Comparison of ENCODE assay signal across 18 cellular contexts in genomic region chr22:25482091-25482760, GRCh38.
A peak's percentile ranks its signal among the peaks of the same experiment; 100 is the strongest.
DNase-seq lines count a peak whose midpoint lies in the region; ATAC-seq, FAIRE-seq and TF ChIP-seq lines count a peak whose summit lies in the region.
"Had no signal": no experiment of that assay in that cellular context is flagged by ENCODE, and none has a peak within 500 bp of the region (broad histone marks: within the 10 kb centered on the region; RNA-seq: fewer than 3 reads in every experiment).

No MANE protein-coding gene starts in this region.

- POLR2A ChIA-PET in IMR-90 (lab: Charles Lee; ENCODE audit: unreplicated experiment) (no interaction called here), K562 (lab: Yijun Ruan, JAX) (interaction anchor here (0.6 kb wide), 1 partner anchor 18 kb away, joined by 3 read pairs; no protein-coding TSS in a partner anchor)

- FAIRE-seq in K562 (lab: Jason Lieb, UNC), result no peak
- FAIRE-seq: TTC549 had no signal

- TF ChIP-seq RAD21 in IMR-90 (IDR thresholded peaks at IDR 0.05; ENCODE audit: low read length) (no peak), K562 (CRISPR knock-in tag; conservative IDR thresholded peaks at IDR 0.05 in 1 of 2, IDR thresholded peaks at IDR 0.05 in 1 of 2) (no peak)

- H3K18ac ChIP-seq in IMR-90 (ENCODE audit: low read depth, low read length), result no peak overlapping the region

- TF ChIP-seq POLR2A in IMR-90 (IDR thresholded peaks at IDR 0.05; ENCODE audit: low read depth, low read length) (no peak), K562 (conservative IDR thresholded peaks at IDR 0.05) (no peak), suprapubic skin (IDR thresholded peaks at IDR 0.05) (no peak)

- no peak overlapping the region for H2AK5ac ChIP-seq in IMR-90 (ENCODE audit: low read depth, low read length)

- dilution Hi-C loops in IMR-90 (cut with HindIII; ENCODE audit: low sequenced_read_pairs, unreplicated experiment), result no loop called here

- H3K4ac ChIP-seq in IMR-90 (ENCODE audit: low read depth, low read length), result no peak overlapping the region

- H4K5ac ChIP-seq in IMR-90 (ENCODE audit: low read depth, low read length), result no peak overlapping the region

- H3K56ac ChIP-seq in IMR-90 (ENCODE audit: extremely low read depth, insufficient read depth, low read length), result no peak overlapping the region

- no peak overlapping the region for H4K8ac ChIP-seq in IMR-90 (ENCODE audit: low read depth in 2 of 2, low read length in 2 of 2)

- no peak for ATAC-seq in IMR-90 (ENCODE audit: low read depth)
- ATAC-seq in K562, result no peak
- no peak for ATAC-seq in HG03045 (IDR thresholded peaks at IDR 0.05; ENCODE audit: unreplicated experiment)
- ATAC-seq in HG02642 (IDR thresholded peaks at IDR 0.05; ENCODE audit: poor library complexity, unreplicated experiment), result no peak
- ATAC-seq: mucosa of descending colon had no signal

- no peak overlapping the region for H3K9ac ChIP-seq in IMR-90 (ENCODE audit: low read depth, low read length)
- H3K9ac ChIP-seq in K562 (ENCODE audit: insufficient read depth in 1 of 2, low read depth in 2 of 2, low read length in 2 of 2), result no peak overlapping the region
- H3K9ac ChIP-seq: parathyroid adenoma had no signal

- H3K27me3 ChIP-seq in IMR-90 (ENCODE audit: control insufficient read depth, insufficient read depth, low read length) (no peaks in the 10 kb centered on the region), K562 (ENCODE audit: control insufficient read depth in 2 of 2, insufficient read depth in 2 of 2, low read length in 2 of 2) (no peaks in the 10 kb centered on the region), suprapubic skin (no peaks in the 10 kb centered on the region)
- H3K27me3 ChIP-seq: right lobe of liver had no signal

- BruUV-seq in IMR-90 (replicated peaks; lab: Mats Ljungman, UMichigan), result no TSS peak
- no TSS peak for BruUV-seq in K562 (replicated peaks; lab: Mats Ljungman, UMichigan)

- H2AK9ac ChIP-seq in IMR-90 (replicated peaks; ENCODE audit: low read depth, low read length, poor library complexity), result no peak overlapping the region

- H3K9me3 ChIP-seq in IMR-90 (ENCODE audit: control insufficient read depth, insufficient read depth, low read length) (peaks cover 2% of the 10 kb centered on the region; the same call in 1 of the 2 replicates), K562 (replicated peaks; ENCODE audit: control insufficient read depth, insufficient read depth, low read depth, low read length) (no peaks in the 10 kb centered on the region; the same call in 1 of the 2 replicates), suprapubic skin (no peaks in the 10 kb centered on the region)
- H3K9me3 ChIP-seq: mucosa of descending colon, right lobe of liver had no signal

- H3K4me1 ChIP-seq in IMR-90 (ENCODE audit: control insufficient read depth, insufficient read depth, low read length), result no peaks in the 10 kb centered on the region
- H3K4me1 ChIP-seq in K562 (replicated peaks in 1 of 2; ENCODE audit: control insufficient read depth in 2 of 2, insufficient read depth in 2 of 2, low read length in 2 of 2), result no peaks in the 10 kb centered on the region
- H3K4me1 ChIP-seq in suprapubic skin, result peaks cover 13% of the 10 kb centered on the region

- in situ Hi-C loops in IMR-90 (cut with MboI; ENCODE audit: low sequenced_read_pairs), result no loop called here
- in situ Hi-C loops in K562 (cut with MboI), result no loop called here

- H3K79me2 ChIP-seq in K562 (ENCODE audit: control insufficient read depth, insufficient read depth, low read length), result no peaks in the 10 kb centered on the region
- H3K79me2 ChIP-seq: parathyroid adenoma had no signal

- no peak overlapping the region for H2BK15ac ChIP-seq in IMR-90 (ENCODE audit: low read depth, low read length)

- H3K27ac ChIP-seq in IMR-90 (ENCODE audit: insufficient read depth, low read length) (no peak overlapping the region), K562 (ENCODE audit: extremely low read depth, low read depth, low read length) (no peak overlapping the region), suprapubic skin (no peak overlapping the region)
- H3K27ac ChIP-seq: left ventricle myocardium inferior, parathyroid adenoma, right lobe of liver had no signal

- no peak overlapping the region for H2BK20ac ChIP-seq in IMR-90 (ENCODE audit: low read depth, low read length)

- no peak overlapping the region for H3K4me3 ChIP-seq in IMR-90 (ENCODE audit: insufficient read depth, low read depth, low read length)
- no peak overlapping the region for H3K4me3 ChIP-seq in K562
- no peak overlapping the region for H3K4me3 ChIP-seq in suprapubic skin
- H3K4me3 ChIP-seq: left ventricle myocardium inferior, mucosa of descending colon, right lobe of liver had no signal

- no peak for TF ChIP-seq EP300 in K562 (IDR thresholded peaks at IDR 0.05; ENCODE audit: low read length)
- no peak for TF ChIP-seq EP300 in suprapubic skin (IDR thresholded peaks at IDR 0.05)

- 88% methylated on average over 1 of the region's 5 CpGs; no CpG with 5 or more reads in 1 of the 2 experiments for WGBS in IMR-90 (ENCODE audit: extremely low coverage in 2 of 2, insufficient read length in 1 of 2), 2 experiments
- WGBS in K562 (ENCODE audit: insufficient coverage, low coverage, missing lambda C conversion rate), result 67% methylated on average over 4 of the region's 5 CpGs
- 82% methylated on average over 5 of the region's 5 CpGs for WGBS in suprapubic skin

- peaks cover 6% of the 10 kb centered on the region; the same call in 1 of the 2 replicates for H3K9me1 ChIP-seq in IMR-90 (ENCODE audit: insufficient read depth, low read length)
- H3K9me1 ChIP-seq in K562 (ENCODE audit: control insufficient read depth, insufficient read depth, low read length), result peaks cover 2% of the 10 kb centered on the region

- TF ChIP-seq CTCF in IMR-90 (conservative IDR thresholded peaks at IDR 0.05; ENCODE audit: low read depth, low read length) (no peak), K562 (IDR thresholded peaks at IDR 0.05 in 2 of 3, conservative IDR thresholded peaks at IDR 0.05 in 1 of 3; ENCODE audit: insufficient read depth in 2 of 3, low read depth in 1 of 3, low read length in 3 of 3) (no peak), suprapubic skin (IDR thresholded peaks at IDR 0.05) (no peak)

- no peak overlapping the region for H3K23ac ChIP-seq in IMR-90 (ENCODE audit: low read depth, low read length)

- H3K4me2 ChIP-seq in IMR-90 (ENCODE audit: low read depth, low read length) (no peak overlapping the region), K562 (ENCODE audit: insufficient read depth, low read length) (no peak overlapping the region)

- no peak overlapping the region for H3K14ac ChIP-seq in IMR-90 (replicated peaks; ENCODE audit: low read depth, low read length)

- CTCF ChIA-PET in IMR-90 (lab: Yijun Ruan, JAX) (no interaction called here), K562 (lab: Yijun Ruan, JAX; ENCODE audit: low intra/inter-chr PET ratio) (no interaction called here)

- H3K79me1 ChIP-seq in IMR-90 (ENCODE audit: low read depth in 1 of 2, low read length in 2 of 2), result no peaks in the 10 kb centered on the region

- intact Hi-C loops in IMR-90 (cut with micrococcal nuclease) (no loop called here), K562 (cut with micrococcal nuclease) (no loop called here)

- H3K36me3 ChIP-seq in IMR-90 (ENCODE audit: control insufficient read depth, insufficient read depth, low read length), result peaks cover 25% of the 10 kb centered on the region
- H3K36me3 ChIP-seq in K562 (ENCODE audit: control insufficient read depth, insufficient read depth, low read length), result no peaks in the 10 kb centered on the region
- H3K36me3 ChIP-seq in suprapubic skin, result peaks cover 5% of the 10 kb centered on the region

- H2BK120ac ChIP-seq in IMR-90 (ENCODE audit: low read depth, low read length), result no peak overlapping the region

- no peak overlapping the region for H4K91ac ChIP-seq in IMR-90 (ENCODE audit: insufficient read depth, low read depth, low read length)

- H4K20me1 ChIP-seq in IMR-90 (ENCODE audit: insufficient read depth, low read length) (peaks cover 3% of the 10 kb centered on the region), K562 (replicated peaks; ENCODE audit: control insufficient read depth, insufficient read depth, low read length) (no peaks in the 10 kb centered on the region)

- no peak overlapping the region for H2BK5ac ChIP-seq in IMR-90 (ENCODE audit: low read depth, low read length, poor library complexity, severe bottlenecking)

- H2AFZ ChIP-seq in IMR-90 (replicated peaks; ENCODE audit: low read length, poor library complexity) (no peak overlapping the region), K562 (ENCODE audit: low read depth, low read length) (no peak overlapping the region)
- H2AFZ ChIP-seq: parathyroid adenoma had no signal

- DNase-seq in DMS 273 treated with DMSO at 0.1 percent for 48 hours (lab: John Stamatoyannopoulos, UW), result peak; percentile 45
- no peak for DNase-seq in IMR-90
- no peak for DNase-seq in K562 (ENCODE audit: extremely low read depth in 1 of 4, low spot score in 3 of 4)
- peak; percentile 28 for DNase-seq in mesenteric fat pad (ENCODE audit: low spot score)
- DNase-seq in suprapubic skin (ENCODE audit: low spot score in 2 of 2), result no peak
- DNase-seq: activated naive CD4-positive, alpha-beta T cell treated with anti-CD3 and anti-CD28 coated beads, Interleukin-2, amount 10 ng/mL, durations not matched to agents 7 days and 5 days; CD8-positive, alpha-beta memory T cell; left ventricle myocardium inferior; mucosa of descending colon; NCI-H2107; NCI-H748 treated with DMSO at 0.1 percent for 48 hours; OCI-M1; right lobe of liver; stimulated activated CD8-positive, alpha-beta memory T cell treated with anti-CD3 and anti-CD28 coated beads, Interleukin-4, amount 100 ng/mL, for 48 hours had no signal

TF ChIP-seq in IMR-90, 13 proteins besides CTCF, POLR2A, EP300 and RAD21:
- TF ChIP-seq, protein P1, sequence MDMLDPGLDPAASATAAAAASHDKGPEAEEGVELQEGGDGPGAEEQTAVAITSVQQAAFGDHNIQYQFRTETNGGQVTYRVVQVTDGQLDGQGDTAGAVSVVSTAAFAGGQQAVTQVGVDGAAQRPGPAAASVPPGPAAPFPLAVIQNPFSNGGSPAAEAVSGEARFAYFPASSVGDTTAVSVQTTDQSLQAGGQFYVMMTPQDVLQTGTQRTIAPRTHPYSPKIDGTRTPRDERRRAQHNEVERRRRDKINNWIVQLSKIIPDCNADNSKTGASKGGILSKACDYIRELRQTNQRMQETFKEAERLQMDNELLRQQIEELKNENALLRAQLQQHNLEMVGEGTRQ (IDR thresholded peaks at IDR 0.05; ENCODE audit: low read depth, low read length), result 0 out of 2 replicates have a peak, but pooled peaks have one; percentile 10
- TF ChIP-seq MAFK (IDR thresholded peaks at IDR 0.05; ENCODE audit: low read depth, low read length), result no peak

Comparison
In these comparisons a context has a peak if more than half of its experiments do, and no peak if none do; other contexts are left out.
1. DNase-seq: peak in DMS 273 treated with DMSO at 0.1 percent for 48 hours (single experiment) and mesenteric fat pad (single experiment); none in IMR-90 (single experiment), K562 (0 of 4) and suprapubic skin (0 of 2).